In the genomic region with DNA sequence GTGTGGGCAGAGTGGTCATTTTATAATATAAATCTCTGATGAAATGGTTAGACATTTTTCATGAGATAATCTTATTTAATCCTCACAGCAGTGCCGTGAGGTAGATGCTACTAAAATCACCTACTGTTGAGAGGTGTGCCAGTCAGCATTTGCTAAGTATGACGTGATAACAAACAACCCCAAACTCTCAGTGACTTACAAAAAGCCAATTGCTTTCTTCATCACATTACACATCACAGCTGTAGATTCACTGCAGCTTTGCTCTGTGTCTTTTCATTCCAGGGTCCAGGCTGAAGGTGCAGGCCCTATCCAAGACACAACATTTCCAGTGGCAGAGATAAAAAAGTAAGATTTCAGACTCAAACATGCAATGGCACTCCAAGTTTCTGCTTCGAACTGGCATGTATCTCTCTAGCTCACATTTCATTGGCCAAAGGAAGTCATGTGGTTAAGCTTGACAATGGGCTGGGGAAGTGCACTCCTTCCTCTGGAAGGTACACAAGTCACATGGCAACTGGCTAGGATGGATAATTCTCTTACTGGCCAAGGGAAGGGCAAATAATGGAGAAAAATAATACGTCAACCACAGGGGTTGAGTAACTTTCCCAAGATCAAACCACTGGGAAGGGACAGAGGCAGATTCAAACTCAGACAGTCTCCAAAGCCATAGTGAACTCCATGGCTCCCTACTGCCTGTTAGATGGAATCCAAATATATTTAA, we compare ENCODE assay signal across 13 cellular contexts.
DNase-seq lines count a peak whose midpoint lies in the region; ATAC-seq and TF ChIP-seq lines count a peak whose summit lies in the region.
"Had no signal": no experiment of that assay in that cellular context is flagged by ENCODE, and none has a peak within 500 bp of the region (broad histone marks: within the 10 kb centered on the region; RNA-seq: fewer than 3 reads in every experiment).

No MANE protein-coding gene starts in this region.

- no peak overlapping the region for H3K23ac ChIP-seq in trophoblast cell (ENCODE audit: low read length)

- TF ChIP-seq CTCF in Panc1 (IDR thresholded peaks at IDR 0.05) (no peak), gastroesophageal sphincter (IDR thresholded peaks at IDR 0.05) (no peak)

- H2BK5ac ChIP-seq in trophoblast cell (ENCODE audit: low read depth, low read length, poor library complexity) = peak overlapping the region; percentile 24

- intact Hi-C loops in Panc1 (cut with micrococcal nuclease; ENCODE audit: unreplicated experiment) = no loop called here
- intact Hi-C loops in cardiac septum (cut with DNase I) = no loop called here

- H4K91ac ChIP-seq in trophoblast cell (ENCODE audit: low read depth, low read length) = peak overlapping the region; percentile 32

- H2BK120ac ChIP-seq in trophoblast cell (ENCODE audit: insufficient read depth, low read length, poor library complexity) = no peak overlapping the region

- no peak overlapping the region for H3K4ac ChIP-seq in trophoblast cell (ENCODE audit: low read depth, low read length)

- in situ Hi-C loops in Panc1 (cut with HindIII; ENCODE audit: low pct_unique_long_range_greater_than_20kb, low sequenced_read_pairs) = no loop called here

- H3K4me3 ChIP-seq in Panc1 (ENCODE audit: low read depth in 2 of 2, low read length in 2 of 2) = no peak overlapping the region
- no peak overlapping the region for H3K4me3 ChIP-seq in esophagus (ENCODE audit: low read depth in 1 of 2, low read length in 2 of 2)
- H3K4me3 ChIP-seq in trophoblast cell (ENCODE audit: low read depth, low read length) = no peak overlapping the region
- H3K4me3 ChIP-seq in gastroesophageal sphincter = no peak overlapping the region

- peak overlapping the region; percentile 34; the same call in 1 of the 2 replicates for H3K27ac ChIP-seq in Panc1 (ENCODE audit: low read length)
- H3K27ac ChIP-seq in esophagus (ENCODE audit: low read depth in 2 of 2, low read length in 1 of 2) = peak overlapping the region; percentile 83 to 96
- peak overlapping the region; percentile 12 for H3K27ac ChIP-seq in trophoblast cell (ENCODE audit: low read depth, low read length)
- no peak overlapping the region for H3K27ac ChIP-seq in gastroesophageal sphincter

- no peak overlapping the region for H2AK5ac ChIP-seq in trophoblast cell (ENCODE audit: low read length)

- no peak overlapping the region for H4K12ac ChIP-seq in trophoblast cell (ENCODE audit: low read depth, low read length)

- H3K36me3 ChIP-seq in Panc1 (ENCODE audit: control insufficient read depth, insufficient read depth, low read length) (no peaks in the 10 kb centered on the region), esophagus (ENCODE audit: control insufficient read depth in 2 of 2, insufficient read depth in 2 of 2, low read length in 1 of 2) (no peaks in the 10 kb centered on the region), trophoblast cell (ENCODE audit: control insufficient read depth in 1 of 2, insufficient read depth in 2 of 2, low read length in 2 of 2) (no peaks in the 10 kb centered on the region), gastroesophageal sphincter (no peaks in the 10 kb centered on the region)

- H3K79me2 ChIP-seq in trophoblast cell (ENCODE audit: control insufficient read depth, insufficient read depth, low read length, poor library complexity) = no peaks in the 10 kb centered on the region

- no TSS peak for BruUV-seq in Panc1 (replicated peaks; lab: Mats Ljungman, UMichigan)

- WGBS in esophagus, 2 donors = 58 to 62% methylated on average over 4 of the region's 4 CpGs
- no CpG with 5 or more reads among the region's 4 CpGs for WGBS in trophoblast cell (ENCODE audit: extremely low coverage, insufficient coverage, insufficient read length)
- WGBS in gastroesophageal sphincter (ENCODE audit: low coverage in 1 of 2), 2 donors = 63 to 87% methylated on average over 3 to 4 of the region's 4 CpGs

- H3K27me3 ChIP-seq in Panc1 (ENCODE audit: control insufficient read depth, insufficient read depth, low read length) = no peaks in the 10 kb centered on the region
- no peaks in the 10 kb centered on the region for H3K27me3 ChIP-seq in esophagus (ENCODE audit: control insufficient read depth in 1 of 2, insufficient read depth in 2 of 2, low read length in 2 of 2)
- H3K27me3 ChIP-seq in trophoblast cell (ENCODE audit: insufficient read depth, low read length) = no peaks in the 10 kb centered on the region
- H3K27me3 ChIP-seq in gastroesophageal sphincter = peaks cover 42% of the 10 kb centered on the region

- no peak for TF ChIP-seq POLR2A in gastroesophageal sphincter (IDR thresholded peaks at IDR 0.05)

- H3K4me1 ChIP-seq in Panc1 (ENCODE audit: control insufficient read depth, insufficient read depth, low read length) (peaks cover 10% of the 10 kb centered on the region), esophagus (ENCODE audit: control insufficient read depth in 2 of 2, insufficient read depth in 2 of 2, low read length in 1 of 2) (no peaks in the 10 kb centered on the region), trophoblast cell (ENCODE audit: control insufficient read depth in 1 of 2, insufficient read depth in 2 of 2, low read length in 2 of 2) (peaks cover 18 to 24% of the 10 kb centered on the region in 2 experiments), gastroesophageal sphincter (no peaks in the 10 kb centered on the region)

- no peak overlapping the region for H3K14ac ChIP-seq in trophoblast cell (ENCODE audit: low read length)

- peak overlapping the region; percentile 80 for H2BK12ac ChIP-seq in trophoblast cell (ENCODE audit: low read length)

- peaks cover 2% of the 10 kb centered on the region for H3K79me1 ChIP-seq in trophoblast cell (ENCODE audit: low read length)

- no peak overlapping the region for H3K9ac ChIP-seq in trophoblast cell (ENCODE audit: low read length)

- H3K18ac ChIP-seq in trophoblast cell (ENCODE audit: low read length) = no peak overlapping the region

- CTCF ChIA-PET in Panc1 (lab: Charles Lee) = no interaction called here

- H3K4me2 ChIP-seq in trophoblast cell (ENCODE audit: low read length) = peak overlapping the region; percentile 43

- POLR2A ChIA-PET in Panc1 (lab: Charles Lee) = no interaction called here

- H2AFZ ChIP-seq in trophoblast cell (ENCODE audit: insufficient read depth, low read length, poor library complexity) = no peak overlapping the region

- peak; percentile 68 for DNase-seq in H4 (ENCODE audit: low spot score)
- peak; percentile 13 for DNase-seq in Panc1 (ENCODE audit: low read depth, low spot score)
- peak in 1 of 2 donors; percentile 17 for DNase-seq in trophoblast cell
- DNase-seq in NCI-H82 (lab: John Stamatoyannopoulos, UW) = no peak
- DNase-seq in cardiac septum (ENCODE audit: low spot score) = no peak
- DNase-seq: CD8-positive, alpha-beta memory T cell; hippocampal formation; KG1; NCI-H510A treated with DMSO at 0.1 percent for 48 hours; stimulated activated CD4-positive, alpha-beta T cell treated with anti-CD3 and anti-CD28 coated beads, Interleukin-2, amount 100 ng/mL, for 48 hours had no signal

- ATAC-seq in Panc1 (no peak), HG03565 (IDR thresholded peaks at IDR 0.05; ENCODE audit: unreplicated experiment) (no peak), gastroesophageal sphincter (no peak)

- H4K8ac ChIP-seq in trophoblast cell (ENCODE audit: low read depth, low read length) = no peak overlapping the region

- no peaks in the 10 kb centered on the region; the same call in 1 of the 2 replicates for H3K9me3 ChIP-seq in Panc1 (ENCODE audit: control insufficient read depth, insufficient read depth, low read depth, low read length)
- H3K9me3 ChIP-seq in esophagus (ENCODE audit: control insufficient read depth in 2 of 2, insufficient read depth in 1 of 2, low read depth in 1 of 2, low read length in 1 of 2) = no peaks in the 10 kb centered on the region
- H3K9me3 ChIP-seq in trophoblast cell (ENCODE audit: insufficient read depth, low read depth, low read length) = no peaks in the 10 kb centered on the region
- H3K9me3 ChIP-seq in gastroesophageal sphincter = no peaks in the 10 kb centered on the region

- TF ChIP-seq EP300 in gastroesophageal sphincter (IDR thresholded peaks at IDR 0.05) = no peak

Comparison
In these comparisons a context has a peak if more than half of its experiments do, and no peak if none do; other contexts are left out.
1. DNase-seq: peak in H4 (single experiment) and Panc1 (single experiment); none in NCI-H82 (single experiment) and cardiac septum (single experiment).
2. H3K27ac ChIP-seq: peak in Panc1 (single experiment), esophagus (2 of 2) and trophoblast cell (single experiment); none in gastroesophageal sphincter (0 of 4).